9 cellular contexts compared by ENCODE assay signal in the genomic region with DNA sequence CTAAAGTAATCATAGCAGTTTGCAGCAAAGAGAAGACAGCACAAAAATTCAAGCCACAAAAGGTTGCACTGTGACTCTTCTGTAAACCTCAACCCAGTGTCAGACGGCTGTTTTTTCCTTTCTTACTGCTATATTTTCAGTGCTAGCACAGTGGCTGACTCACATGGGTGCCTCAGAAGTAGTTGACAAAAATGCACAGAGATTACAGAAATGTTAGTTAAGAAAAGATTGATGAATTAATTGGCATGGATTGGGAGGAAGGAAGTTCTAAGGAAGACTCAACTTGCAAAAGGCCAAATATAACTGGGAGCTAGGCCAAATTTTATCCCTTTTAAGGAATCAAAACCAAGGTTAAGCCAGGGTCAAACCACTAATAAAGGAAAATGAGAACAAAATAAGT. TPM values are rescaled to one million over a fixed set of nuclear protein-coding genes. Genes with fewer than 3 reads are reported as not detected.
DNase-seq lines count a peak whose midpoint lies in the region; ATAC-seq, FAIRE-seq and TF ChIP-seq lines count a peak whose summit lies in the region.
"Had no signal": no experiment of that assay in that cellular context is flagged by ENCODE, and none has a peak within 500 bp of the region (broad histone marks: within the 10 kb centered on the region; RNA-seq: fewer than 3 reads in every experiment).

No MANE protein-coding gene starts in this region.

- no peaks in the 10 kb centered on the region for H3K36me3 Mint-ChIP-seq in glutamatergic neuron (ENCODE audit: unreplicated experiment)
- H3K36me3 Mint-ChIP-seq: IgD-negative memory B cell had no signal

- ATAC-seq in GM19023 (IDR thresholded peaks at IDR 0.05; ENCODE audit: unreplicated experiment) (peak; percentile 81), HG03442 (IDR thresholded peaks at IDR 0.05; ENCODE audit: unreplicated experiment) (peak; percentile 82), GM19467 (IDR thresholded peaks at IDR 0.05; ENCODE audit: unreplicated experiment) (no peak)

- no peaks in the 10 kb centered on the region for H3K4me1 Mint-ChIP-seq in glutamatergic neuron (ENCODE audit: low read depth, unreplicated experiment)
- H3K4me1 Mint-ChIP-seq: IgD-negative memory B cell had no signal

- no peak overlapping the region for H3K4me3 Mint-ChIP-seq in glutamatergic neuron (ENCODE audit: unreplicated experiment)
- H3K4me3 Mint-ChIP-seq: IgD-negative memory B cell had no signal

- no peaks in the 10 kb centered on the region for H3K27me3 Mint-ChIP-seq in glutamatergic neuron (ENCODE audit: unreplicated experiment)

- no peak overlapping the region for H3K27ac Mint-ChIP-seq in glutamatergic neuron (ENCODE audit: unreplicated experiment)

- no peaks in the 10 kb centered on the region for H3K9me3 Mint-ChIP-seq in glutamatergic neuron (ENCODE audit: unreplicated experiment)
- H3K9me3 Mint-ChIP-seq: IgD-negative memory B cell had no signal

- peak; percentile 6 for DNase-seq in activated naive CD8-positive, alpha-beta T cell treated with anti-CD3 and anti-CD28 coated beads, Interleukin-2, amount 50 U/mL, for 16 hours (ENCODE audit: low read depth, low spot score)
- peak; percentile 57 for DNase-seq in stimulated activated CD4-positive, alpha-beta T cell treated with anti-CD3 and anti-CD28 coated beads, Interleukin-15, amount 100 ng/mL, for 24 hours
- DNase-seq in frontal cortex (ENCODE audit: low spot score in 2 of 2) (no peak), glutamatergic neuron (no peak), DMS153 (lab: John Stamatoyannopoulos, UW) (no peak)

- no peak for TF ChIP-seq CTCF in glutamatergic neuron (IDR thresholded peaks at IDR 0.05; ENCODE audit: partially characterized antibody, unreplicated experiment)

- no peak for FAIRE-seq in frontal cortex (lab: Jason Lieb, UNC)

RNA-seq across cellular contexts. Expression of gene ITGA1, which starts 43.7 kb away (rescaled TPM):
- total RNA-seq in frontal cortex (4.5 TPM), glutamatergic neuron (ENCODE audit: unreplicated experiment) (0.96 TPM)

RNA-seq across cellular contexts. Expression of gene PELO, which starts 43.7 kb away (rescaled TPM):
- total RNA-seq in frontal cortex (33.0 TPM), glutamatergic neuron (ENCODE audit: unreplicated experiment) (7.5 TPM)

Comparison
In these comparisons a context has a peak if more than half of its experiments do, and no peak if none do; other contexts are left out.
1. DNase-seq: peak in activated naive CD8-positive, alpha-beta T cell treated with anti-CD3 and anti-CD28 coated beads, Interleukin-2, amount 50 U/mL, for 16 hours (single experiment) and stimulated activated CD4-positive, alpha-beta T cell treated with anti-CD3 and anti-CD28 coated beads, Interleukin-15, amount 100 ng/mL, for 24 hours (single experiment); none in frontal cortex (0 of 2), glutamatergic neuron (single experiment) and DMS153 (single experiment).